In genomic region chr4:958314-958665, GRCh38 we compare ENCODE assay signal across 25 cellular contexts. TPM values are rescaled to one million over a fixed set of nuclear protein-coding genes. Genes with fewer than 3 reads are reported as not detected.
DNase-seq lines count a peak whose midpoint lies in the region; ATAC-seq, FAIRE-seq and TF ChIP-seq lines count a peak whose summit lies in the region.
"Had no signal": no experiment of that assay in that cellular context is flagged by ENCODE, and none has a peak within 500 bp of the region (broad histone marks: within the 10 kb centered on the region; RNA-seq: fewer than 3 reads in every experiment).

No MANE protein-coding gene starts in this region.

- H4K8ac ChIP-seq in neuronal stem cell (ENCODE audit: low read depth, low read length): no peak overlapping the region

- no peak overlapping the region for H2BK15ac ChIP-seq in neuronal stem cell (ENCODE audit: low read length)

- H3K4me1 ChIP-seq in SK-N-SH (ENCODE audit: control insufficient read depth in 1 of 2, insufficient read depth in 2 of 2, low read depth in 1 of 2, low read length in 1 of 2) (no peaks in the 10 kb centered on the region), K562 (replicated peaks in 1 of 2; ENCODE audit: control insufficient read depth in 2 of 2, insufficient read depth in 2 of 2, low read length in 2 of 2) (peaks cover 0 to 42% of the 10 kb centered on the region in 2 experiments; a peak in 2 of 5 replicates), neuronal stem cell (ENCODE audit: control insufficient read depth in 2 of 2, insufficient read depth in 1 of 2, low read depth in 1 of 2, low read length in 2 of 2) (no peaks in the 10 kb centered on the region)

- H2AK5ac ChIP-seq in neuronal stem cell (ENCODE audit: low read depth, low read length): no peak overlapping the region

- no peak overlapping the region for H2BK12ac ChIP-seq in neuronal stem cell (ENCODE audit: low read length)

- TF ChIP-seq EP300 in SK-N-SH (IDR thresholded peaks at IDR 0.05; ENCODE audit: borderline replicate concordance in 1 of 2, low read depth in 1 of 2, low read length in 1 of 2) (no peak), K562 (IDR thresholded peaks at IDR 0.05; ENCODE audit: low read length) (no peak)

- TF ChIP-seq CTCF in SK-N-SH (IDR thresholded peaks at IDR 0.05) (no peak), 22Rv1 (IDR thresholded peaks at IDR 0.05) (no peak), K562 (IDR thresholded peaks at IDR 0.05 in 2 of 3, conservative IDR thresholded peaks at IDR 0.05 in 1 of 3; ENCODE audit: insufficient read depth in 2 of 3, low read depth in 1 of 3, low read length in 3 of 3) (no peak)

- H3K4me2 ChIP-seq in SK-N-SH (no peak overlapping the region), K562 (ENCODE audit: insufficient read depth, low read length) (no peak overlapping the region), neuronal stem cell (ENCODE audit: insufficient read depth, low read length, poor library complexity, severe bottlenecking) (no peak overlapping the region)
- H3K4me2 ChIP-seq: GM23338 had no signal

- POLR2A ChIA-PET in SK-N-SH (lab: Yijun Ruan, JAX): no interaction called here
- POLR2A ChIA-PET in K562 (lab: Yijun Ruan, JAX): interaction anchor here (0.6 kb wide), 1 partner anchor 12 kb away, joined by 3 read pairs; no protein-coding TSS in a partner anchor

- TF ChIP-seq RAD21 in SK-N-SH (IDR thresholded peaks at IDR 0.05; ENCODE audit: low read length) (no peak), K562 (CRISPR knock-in tag; conservative IDR thresholded peaks at IDR 0.05 in 1 of 2, IDR thresholded peaks at IDR 0.05 in 1 of 2) (no peak)

- intact Hi-C loops in K562 (cut with micrococcal nuclease): no loop called here

- peaks cover 0 to 39% of the 10 kb centered on the region in 2 experiments for H3K36me3 ChIP-seq in SK-N-SH (replicated peaks in 1 of 2; ENCODE audit: control insufficient read depth in 1 of 2, insufficient read depth in 2 of 2, low read length in 1 of 2)
- H3K36me3 ChIP-seq in K562 (ENCODE audit: control insufficient read depth, insufficient read depth, low read length): peaks cover 12% of the 10 kb centered on the region; the same call in 1 of the 3 replicates
- H3K36me3 ChIP-seq in neuronal stem cell (replicated peaks in 1 of 2; ENCODE audit: control insufficient read depth in 2 of 2, insufficient read depth in 2 of 2, low read length in 2 of 2): peaks cover 0 to 12% of the 10 kb centered on the region in 2 donors

- no peaks in the 10 kb centered on the region for H3K9me2 ChIP-seq in SK-N-SH

- H4K20me1 ChIP-seq in SK-N-SH (ENCODE audit: insufficient read depth) (no peaks in the 10 kb centered on the region), K562 (replicated peaks; ENCODE audit: control insufficient read depth, insufficient read depth, low read length) (no peaks in the 10 kb centered on the region)

- no peak overlapping the region for H3K4ac ChIP-seq in neuronal stem cell (ENCODE audit: low read length)

- DNase-seq in SK-N-SH (peak; percentile 37), K562 (ENCODE audit: extremely low read depth in 1 of 4, low spot score in 3 of 4) (no peak), neuronal stem cell (ENCODE audit: low spot score) (no peak), glomerular visceral epithelial cell (ENCODE audit: extremely low spot score) (no peak)
- DNase-seq: AML-193, Calu3, GDM1, HCEC 1CT, IMR-90, MV-4-11, NCI-H1694, NCI-H2081, NCI-H2171 treated with DMSO at 0.1 percent for 48 hours, NCI-H446, NCI-H526, SHP77 had no signal

- no TSS peak for BruUV-seq in K562 (replicated peaks; lab: Mats Ljungman, UMichigan)

- no peak overlapping the region for H3K18ac ChIP-seq in neuronal stem cell (ENCODE audit: low read length)

- H4K91ac ChIP-seq in neuronal stem cell (ENCODE audit: low read depth, low read length, poor library complexity): no peak overlapping the region

- no peak overlapping the region for H2BK120ac ChIP-seq in neuronal stem cell (ENCODE audit: low read depth, low read length)

- no peak overlapping the region for H3K4me3 ChIP-seq in SK-N-SH (ENCODE audit: low read depth in 2 of 2, low read length in 1 of 2)
- H3K4me3 ChIP-seq in K562: no peak overlapping the region
- H3K4me3 ChIP-seq in neuronal stem cell (ENCODE audit: low read length in 2 of 2): no peak overlapping the region
- H3K4me3 ChIP-seq: GM23338 had no signal

- H3K79me1 ChIP-seq in neuronal stem cell (ENCODE audit: low read depth, low read length): no peaks in the 10 kb centered on the region

- WGBS in SK-N-SH (ENCODE audit: low lambda C conversion rate): over 99% methylated on average over 11 of the region's 17 CpGs
- 86% methylated on average over 14 of the region's 17 CpGs for WGBS in K562 (ENCODE audit: insufficient coverage, low coverage, missing lambda C conversion rate)
- WGBS in neuronal stem cell (ENCODE audit: extremely low coverage in 2 of 2, insufficient read length in 2 of 2, insufficient replicate concordance in 1 of 2), 2 donors: no CpG with 5 or more reads among the region's 17 CpGs

- H3K79me2 ChIP-seq in SK-N-SH (ENCODE audit: insufficient read depth) (no peaks in the 10 kb centered on the region), K562 (ENCODE audit: control insufficient read depth, insufficient read depth, low read length) (no peaks in the 10 kb centered on the region)

- no peak overlapping the region for H3K27ac ChIP-seq in SK-N-SH (ENCODE audit: low read depth in 2 of 2, low read length in 1 of 2)
- H3K27ac ChIP-seq in 22Rv1: peak overlapping the region; percentile 44
- no peak overlapping the region for H3K27ac ChIP-seq in K562 (ENCODE audit: extremely low read depth, low read depth, low read length)
- H3K27ac ChIP-seq in neuronal stem cell (replicated peaks; ENCODE audit: low read length): no peak overlapping the region
- H3K27ac ChIP-seq: C4-2B had no signal

- peak overlapping the region; percentile 80 for H3K23ac ChIP-seq in neuronal stem cell (ENCODE audit: low read depth, low read length, poor library complexity)

- H3K9me1 ChIP-seq in K562 (ENCODE audit: control insufficient read depth, insufficient read depth, low read length): no peaks in the 10 kb centered on the region

- H2BK5ac ChIP-seq in neuronal stem cell (ENCODE audit: low read length): peak overlapping the region; percentile 13

- H2AFZ ChIP-seq in SK-N-SH (ENCODE audit: low read depth) (no peak overlapping the region), K562 (ENCODE audit: low read depth, low read length) (no peak overlapping the region), neuronal stem cell (ENCODE audit: low read length) (no peak overlapping the region)
- H2AFZ ChIP-seq: GM23338 had no signal

- CTCF ChIA-PET in SK-N-SH (lab: Yijun Ruan, JAX) (no interaction called here), K562 (lab: Yijun Ruan, JAX; ENCODE audit: low intra/inter-chr PET ratio) (no interaction called here)

- peak overlapping the region; percentile 82 for H3K14ac ChIP-seq in neuronal stem cell (ENCODE audit: low read length)

- H3K9ac ChIP-seq in SK-N-SH: no peak overlapping the region
- no peak overlapping the region for H3K9ac ChIP-seq in K562 (ENCODE audit: insufficient read depth in 1 of 2, low read depth in 2 of 2, low read length in 2 of 2)
- no peak overlapping the region for H3K9ac ChIP-seq in neuronal stem cell (ENCODE audit: low read depth, low read length, poor library complexity)

- FAIRE-seq in K562 (lab: Jason Lieb, UNC): no peak
- FAIRE-seq: HTR-8/SVneo had no signal

- TF ChIP-seq POLR2A in K562 (conservative IDR thresholded peaks at IDR 0.05): no peak

- H3F3A ChIP-seq in SK-N-SH (replicated peaks; ENCODE audit: insufficient read depth): no peaks in the 10 kb centered on the region

- in situ Hi-C loops in K562 (cut with MboI): no loop called here

- H3K9me3 ChIP-seq in SK-N-SH: no peaks in the 10 kb centered on the region
- no peaks in the 10 kb centered on the region for H3K9me3 ChIP-seq in K562 (replicated peaks; ENCODE audit: control insufficient read depth, insufficient read depth, low read depth, low read length)
- no peaks in the 10 kb centered on the region for H3K9me3 ChIP-seq in neuronal stem cell (replicated peaks in 1 of 2; ENCODE audit: control insufficient read depth in 2 of 2, insufficient read depth in 1 of 2, low read depth in 1 of 2, low read length in 2 of 2)

- ATAC-seq in SK-N-SH treated with all-trans-retinoic acid at 6 μM for 48 hours (no peak), K562 (no peak), HG02678 (IDR thresholded peaks at IDR 0.05; ENCODE audit: unreplicated experiment) (no peak), HG02571 (IDR thresholded peaks at IDR 0.05; ENCODE audit: unreplicated experiment) (no peak)
- ATAC-seq: GM23338 had no signal

- H3K27me3 ChIP-seq in SK-N-SH (ENCODE audit: insufficient read depth) (no peaks in the 10 kb centered on the region), K562 (ENCODE audit: control insufficient read depth in 2 of 2, insufficient read depth in 2 of 2, low read length in 2 of 2) (no peaks in the 10 kb centered on the region), neuronal stem cell (ENCODE audit: control insufficient read depth in 3 of 3, insufficient read depth in 3 of 3, low read depth in 1 of 3, low read length in 3 of 3) (no peaks in the 10 kb centered on the region)

RNA-seq across cellular contexts. Expression of gene DGKQ, which starts 15.1 kb away (rescaled TPM):
- polyA plus RNA-seq in SK-N-SH (2012; rRNA removed) (10.9 and 11.5 TPM in 2 replicates), K562 (2011; rRNA removed) (5.6 and 6.8 TPM in 2 replicates), K562 (2014; fragmentation: Illumina TruSeq; extraction: Trizol) (2.6 and 7.3 TPM in 2 replicates), K562 (2014; fragmentation: Nextera tagmentation; extraction: Ambion mirVana) (under 1 TPM; 0.17 to 0.27 TPM), K562 (2014; rRNA removed) (15.3 and 15.7 TPM in 2 replicates)
- 3.3 and 6.8 TPM in 2 replicates for polyA plus RNA-seq in SK-N-SH (2012; cell fraction: cytosol; rRNA removed)
- 50.0 and 64.3 TPM in 2 replicates for polyA plus RNA-seq in SK-N-SH (2012; cell fraction: nucleus; rRNA removed)
- total RNA-seq in K562 (2011; cell fraction: chromatin; rRNA removed; ENCODE audit: low replicate concordance): 27.1 and 96.1 TPM in 2 replicates
- total RNA-seq in K562 (2011; cell fraction: nucleolus; rRNA removed): 70.2 and 86.6 TPM in 2 replicates
- 28.7 and 35.0 TPM in 2 replicates for total RNA-seq in K562 (2011; cell fraction: nucleoplasm; rRNA removed)
- total RNA-seq in K562 (2014; rRNA removed) (17.0 and 19.1 TPM in 2 replicates), K562 (2014; rRNA removed; fragmentation: Illumina TruSeq; extraction: Trizol) (1.2 and 1.7 TPM in 2 replicates), K562 (2015; rRNA removed; fragmentation: Illumina TruSeq; extraction: Trizol) (6.1 and 6.3 TPM in 2 replicates), K562 (2021) (18.4 and 22.0 TPM in 2 replicates)
- polyA plus RNA-seq in K562 (2011; cell fraction: cytosol; rRNA removed): 5.6 and 16.4 TPM in 2 replicates
- 86.6 and 144 TPM in 2 replicates for polyA plus RNA-seq in K562 (2011; cell fraction: nucleus; rRNA removed)
- polyA plus RNA-seq in K562 (2012): 13.1 and 23.6 TPM in 2 replicates
- 1.9 and 2.5 TPM in 2 replicates for polyA minus RNA-seq in K562 (2011; rRNA and poly(A)+ RNA removed)
- polyA minus RNA-seq in K562 (2011; cell fraction: cytosol; rRNA and poly(A)+ RNA removed): 5.5 and 7.7 TPM in 2 replicates
- 17.1 and 17.2 TPM in 2 replicates for polyA minus RNA-seq in K562 (2011; cell fraction: nucleus; rRNA and poly(A)+ RNA removed)
- polyA plus RNA-seq in neuronal stem cell (2013, experiment 1 of 2): 5.4 TPM
- 5.2 TPM for polyA plus RNA-seq in neuronal stem cell (2013, experiment 2 of 2)

RNA-seq across cellular contexts. Expression of gene TMEM175, which starts 26.0 kb away (rescaled TPM):
- 43.1 and 54.2 TPM in 2 replicates for polyA plus RNA-seq in SK-N-SH (2012; rRNA removed)
- 12.9 and 16.8 TPM in 2 replicates for polyA plus RNA-seq in SK-N-SH (2012; cell fraction: cytosol; rRNA removed)
- 280 and 427 TPM in 2 replicates for polyA plus RNA-seq in SK-N-SH (2012; cell fraction: nucleus; rRNA removed)
- 55.5 and 132 TPM in 2 replicates for total RNA-seq in K562 (2011; cell fraction: chromatin; rRNA removed; ENCODE audit: low replicate concordance)
- total RNA-seq in K562 (2011; cell fraction: nucleolus; rRNA removed): 80.9 and 84.2 TPM in 2 replicates
- total RNA-seq in K562 (2011; cell fraction: nucleoplasm; rRNA removed): 71.0 and 82.0 TPM in 2 replicates
- total RNA-seq in K562 (2014; rRNA removed): 14.9 and 17.7 TPM in 2 replicates
- 2.4 and 3.7 TPM in 2 replicates for total RNA-seq in K562 (2014; rRNA removed; fragmentation: Illumina TruSeq; extraction: Trizol)
- 9.4 and 9.5 TPM in 2 replicates for total RNA-seq in K562 (2015; rRNA removed; fragmentation: Illumina TruSeq; extraction: Trizol)
- 13.8 and 16.9 TPM in 2 replicates for total RNA-seq in K562 (2021)
- polyA plus RNA-seq in K562 (2011; rRNA removed): 11.4 and 28.9 TPM in 2 replicates
- 31.2 and 37.1 TPM in 2 replicates for polyA plus RNA-seq in K562 (2011; cell fraction: cytosol; rRNA removed)
- polyA plus RNA-seq in K562 (2011; cell fraction: nucleus; rRNA removed): 373 and 570 TPM in 2 replicates
- polyA plus RNA-seq in K562 (2012): 18.3 and 42.2 TPM in 2 replicates
- polyA plus RNA-seq in K562 (2014; fragmentation: Illumina TruSeq; extraction: Trizol): 8.5 and 21.5 TPM in 2 replicates
- under 1 TPM; 0.13 to 0.18 TPM for polyA plus RNA-seq in K562 (2014; fragmentation: Nextera tagmentation; extraction: Ambion mirVana)
- polyA plus RNA-seq in K562 (2014; rRNA removed): 22.5 and 30.9 TPM in 2 replicates
- polyA minus RNA-seq in K562 (2011; rRNA and poly(A)+ RNA removed): 7.2 and 7.6 TPM in 2 replicates
- polyA minus RNA-seq in K562 (2011; cell fraction: cytosol; rRNA and poly(A)+ RNA removed): 8.2 and 14.5 TPM in 2 replicates
- polyA minus RNA-seq in K562 (2011; cell fraction: nucleus; rRNA and poly(A)+ RNA removed): 27.3 and 30.2 TPM in 2 replicates
- polyA plus RNA-seq in neuronal stem cell (2013, experiment 1 of 2): 8.0 TPM
- 7.7 TPM for polyA plus RNA-seq in neuronal stem cell (2013, experiment 2 of 2)

RNA-seq across cellular contexts. Expression of gene GAK, which starts 26.2 kb away (rescaled TPM):
- polyA plus RNA-seq in SK-N-SH (2012; rRNA removed) (35.9 and 36.1 TPM in 2 replicates), K562 (2011; rRNA removed) (14.9 and 22.4 TPM in 2 replicates), K562 (2014; fragmentation: Illumina TruSeq; extraction: Trizol) (16.2 and 38.2 TPM in 2 replicates), K562 (2014; fragmentation: Nextera tagmentation; extraction: Ambion mirVana) (1 to 10 TPM; 1.3 to 2.1 TPM), K562 (2014; rRNA removed) (51.9 and 83.2 TPM in 2 replicates)
- 11.0 and 18.2 TPM in 2 replicates for polyA plus RNA-seq in SK-N-SH (2012; cell fraction: cytosol; rRNA removed)
- 131 and 150 TPM in 2 replicates for polyA plus RNA-seq in SK-N-SH (2012; cell fraction: nucleus; rRNA removed)
- total RNA-seq in K562 (2011; cell fraction: chromatin; rRNA removed; ENCODE audit: low replicate concordance): 336 and 571 TPM in 2 replicates
- total RNA-seq in K562 (2011; cell fraction: nucleolus; rRNA removed): 202 and 228 TPM in 2 replicates
- 235 and 247 TPM in 2 replicates for total RNA-seq in K562 (2011; cell fraction: nucleoplasm; rRNA removed)
- total RNA-seq in K562 (2014; rRNA removed) (102 and 105 TPM in 2 replicates), K562 (2014; rRNA removed; fragmentation: Illumina TruSeq; extraction: Trizol) (10.4 and 12.6 TPM in 2 replicates), K562 (2015; rRNA removed; fragmentation: Illumina TruSeq; extraction: Trizol) (28.4 and 35.4 TPM in 2 replicates), K562 (2021) (94.1 and 101 TPM in 2 replicates)
- 17.2 and 40.3 TPM in 2 replicates for polyA plus RNA-seq in K562 (2011; cell fraction: cytosol; rRNA removed)
- 79.9 and 106 TPM in 2 replicates for polyA plus RNA-seq in K562 (2011; cell fraction: nucleus; rRNA removed)
- 48.5 and 55.0 TPM in 2 replicates for polyA plus RNA-seq in K562 (2012)
- 51.4 and 78.3 TPM in 2 replicates for polyA minus RNA-seq in K562 (2011; rRNA and poly(A)+ RNA removed)
- 37.3 and 39.5 TPM in 2 replicates for polyA minus RNA-seq in K562 (2011; cell fraction: cytosol; rRNA and poly(A)+ RNA removed)
- 43.2 and 50.9 TPM in 2 replicates for polyA minus RNA-seq in K562 (2011; cell fraction: nucleus; rRNA and poly(A)+ RNA removed)
- polyA plus RNA-seq in neuronal stem cell (2013, experiment 1 of 2): 35.3 TPM
- 34.3 TPM for polyA plus RNA-seq in neuronal stem cell (2013, experiment 2 of 2)

RNA-seq across cellular contexts. Expression of gene IDUA, which starts 28.6 kb away (rescaled TPM):
- polyA plus RNA-seq in SK-N-SH (2012; rRNA removed) (24.4 and 32.1 TPM in 2 replicates), K562 (2011; rRNA removed) (1.2 and 2.2 TPM in 2 replicates), K562 (2014; fragmentation: Illumina TruSeq; extraction: Trizol) (0.30 and 1.2 TPM in 2 replicates), K562 (2014; fragmentation: Nextera tagmentation; extraction: Ambion mirVana) (under 1 TPM; 0.04 to 0.13 TPM), K562 (2014; rRNA removed) (11.2 and 14.1 TPM in 2 replicates)
- 5.1 and 7.1 TPM in 2 replicates for polyA plus RNA-seq in SK-N-SH (2012; cell fraction: cytosol; rRNA removed)
- polyA plus RNA-seq in SK-N-SH (2012; cell fraction: nucleus; rRNA removed): 333 and 514 TPM in 2 replicates
- total RNA-seq in K562 (2011; cell fraction: chromatin; rRNA removed; ENCODE audit: low replicate concordance): 7.8 and 35.6 TPM in 2 replicates
- 35.8 and 36.4 TPM in 2 replicates for total RNA-seq in K562 (2011; cell fraction: nucleolus; rRNA removed)
- 12.5 and 18.8 TPM in 2 replicates for total RNA-seq in K562 (2011; cell fraction: nucleoplasm; rRNA removed)
- total RNA-seq in K562 (2014; rRNA removed) (9.9 and 10.1 TPM in 2 replicates), K562 (2014; rRNA removed; fragmentation: Illumina TruSeq; extraction: Trizol) (0.26 and 0.69 TPM in 2 replicates), K562 (2015; rRNA removed; fragmentation: Illumina TruSeq; extraction: Trizol) (3.1 and 4.8 TPM in 2 replicates), K562 (2021) (13.6 and 16.1 TPM in 2 replicates)
- polyA plus RNA-seq in K562 (2011; cell fraction: cytosol; rRNA removed): 0.90 and 2.8 TPM in 2 replicates
- polyA plus RNA-seq in K562 (2011; cell fraction: nucleus; rRNA removed): 34.5 and 72.8 TPM in 2 replicates
- polyA plus RNA-seq in K562 (2012): 9.8 and 26.2 TPM in 2 replicates
- 0.36 and 0.70 TPM in 2 replicates for polyA minus RNA-seq in K562 (2011; rRNA and poly(A)+ RNA removed)
- polyA minus RNA-seq in K562 (2011; cell fraction: cytosol; rRNA and poly(A)+ RNA removed): 7.3 and 13.7 TPM in 2 replicates
- polyA minus RNA-seq in K562 (2011; cell fraction: nucleus; rRNA and poly(A)+ RNA removed): 10.0 and 12.1 TPM in 2 replicates
- polyA plus RNA-seq in neuronal stem cell (2013, experiment 1 of 2): 6.9 TPM
- polyA plus RNA-seq in neuronal stem cell (2013, experiment 2 of 2): 5.7 TPM

RNA-seq across cellular contexts. Expression of gene SLC26A1, which starts 34.9 kb away (rescaled TPM):
- polyA plus RNA-seq in SK-N-SH (2012; rRNA removed) (0.05 and 0.08 TPM in 2 replicates), K562 (2011; rRNA removed) (0.95 and 2.0 TPM in 2 replicates), K562 (2014; fragmentation: Illumina TruSeq; extraction: Trizol) (0.56 and 0.69 TPM in 2 replicates), K562 (2014; fragmentation: Nextera tagmentation; extraction: Ambion mirVana) (under 1 TPM; 0.11 to 0.24 TPM), K562 (2014; rRNA removed) (1.4 and 2.1 TPM in 2 replicates)
- 0.04 and 0.13 TPM in 2 replicates for polyA plus RNA-seq in SK-N-SH (2012; cell fraction: cytosol; rRNA removed)
- 0.48 and 0.63 TPM in 2 replicates for polyA plus RNA-seq in SK-N-SH (2012; cell fraction: nucleus; rRNA removed)
- 5.5 and 11.7 TPM in 2 replicates for total RNA-seq in K562 (2011; cell fraction: chromatin; rRNA removed; ENCODE audit: low replicate concordance)
- total RNA-seq in K562 (2011; cell fraction: nucleolus; rRNA removed): 8.4 and 9.3 TPM in 2 replicates
- 4.1 and 4.2 TPM in 2 replicates for total RNA-seq in K562 (2011; cell fraction: nucleoplasm; rRNA removed)
- total RNA-seq in K562 (2014; rRNA removed) (1.6 TPM in 2 replicates), K562 (2014; rRNA removed; fragmentation: Illumina TruSeq; extraction: Trizol) (0.40 and 0.96 TPM in 2 replicates), K562 (2015; rRNA removed; fragmentation: Illumina TruSeq; extraction: Trizol) (1.8 and 2.2 TPM in 2 replicates), K562 (2021) (3.1 and 4.2 TPM in 2 replicates)
- polyA plus RNA-seq in K562 (2011; cell fraction: cytosol; rRNA removed): 1.0 and 2.7 TPM in 2 replicates
- 9.1 and 12.1 TPM in 2 replicates for polyA plus RNA-seq in K562 (2011; cell fraction: nucleus; rRNA removed)
- polyA plus RNA-seq in K562 (2012): 4.4 and 8.2 TPM in 2 replicates
- 0.51 and 0.74 TPM in 2 replicates for polyA minus RNA-seq in K562 (2011; rRNA and poly(A)+ RNA removed)
- polyA minus RNA-seq in K562 (2011; cell fraction: cytosol; rRNA and poly(A)+ RNA removed): 1.7 TPM in 2 replicates
- polyA minus RNA-seq in K562 (2011; cell fraction: nucleus; rRNA and poly(A)+ RNA removed): 3.9 and 6.3 TPM in 2 replicates
- polyA plus RNA-seq in neuronal stem cell (2013, experiment 1 of 2): 0.13 TPM
- polyA plus RNA-seq in neuronal stem cell (2013, experiment 2 of 2): 0.15 TPM
- total RNA-seq: CD8-positive, alpha-beta memory T cell; IMR-90; M059J had no signal
